ENCODE assay signal across 7 cellular contexts in genomic region chr4:91795947-91796346, GRCh38.
"Had no signal": no experiment of that assay in that cellular context is flagged by ENCODE, and none has a peak within 500 bp of the region (broad histone marks: within the 10 kb centered on the region; RNA-seq: fewer than 3 reads in every experiment).

No MANE protein-coding gene starts in this region.

- ATAC-seq: GM12878 had no signal

- DNase-seq: GDM1, GF-D8 had no signal

- H3K4me3 ChIP-seq: GM12878 had no signal

- FAIRE-seq: GM12878, GM12891, GM12892, GM18507, GM19239 had no signal
